ENCODE assay signal across 1 cellular context in genomic region chr1:150560011-150560438, GRCh38.
A peak's percentile ranks its signal among the peaks of the same experiment; 100 is the strongest.
TF ChIP-seq lines count a peak whose summit lies in the region.

No MANE protein-coding gene starts in this region.

TF ChIP-seq in HepG2, 621 proteins besides CTCF, POLR2A, EP300 and RAD21 (continued from another document):
- TF ChIP-seq ZNF407 (CRISPR knock-in tag; IDR thresholded peaks at IDR 0.05; ENCODE audit: not compliant biosample characterization) (no peak), HDAC2 (CRISPR knock-in tag; IDR thresholded peaks at IDR 0.05) (no peak), CCAR2 (optimal IDR thresholded peaks at IDR 0.05; ENCODE audit: low read depth, low read length) (no peak), ZNF772 (CRISPR knock-in tag; IDR thresholded peaks at IDR 0.05) (no peak), SOX6 (IDR thresholded peaks at IDR 0.05) (no peak), SOX6 (CRISPR knock-in tag; IDR thresholded peaks at IDR 0.05) (no peak), ATRX (CRISPR knock-in tag; IDR thresholded peaks at IDR 0.05; ENCODE audit: borderline replicate concordance) (no peak), MAFK (conservative IDR thresholded peaks at IDR 0.05 in 1 of 2, IDR thresholded peaks at IDR 0.05 in 1 of 2; ENCODE audit: low read length in 2 of 2) (no peak), PRDM4 (CRISPR knock-in tag; IDR thresholded peaks at IDR 0.05; ENCODE audit: borderline replicate concordance) (no peak), ZNF350 (CRISPR knock-in tag; IDR thresholded peaks at IDR 0.05; ENCODE audit: borderline replicate concordance, low read depth) (no peak), FOXK2 (IDR thresholded peaks at IDR 0.05) (no peak), NR3C1 (CRISPR knock-in tag; IDR thresholded peaks at IDR 0.05) (no peak), STAG1 (CRISPR knock-in tag; IDR thresholded peaks at IDR 0.05) (peak; percentile 75), HNRNPK (IDR thresholded peaks at IDR 0.05; ENCODE audit: low read depth, low read length, poor library complexity, severe bottlenecking) (no peak), ZC3H4 (CRISPR knock-in tag; IDR thresholded peaks at IDR 0.05; ENCODE audit: borderline replicate concordance) (no peak), TAF15 (IDR thresholded peaks at IDR 0.05; ENCODE audit: low read depth, low read length, poor library complexity, severe bottlenecking) (no peak), ZNF232 (CRISPR knock-in tag; IDR thresholded peaks at IDR 0.05; ENCODE audit: borderline replicate concordance) (no peak), ZNF747 (CRISPR knock-in tag; IDR thresholded peaks at IDR 0.05; ENCODE audit: borderline replicate concordance) (no peak), GATAD1 (CRISPR knock-in tag; IDR thresholded peaks at IDR 0.05) (0 out of 2 replicates have a peak, but pooled peaks have one; percentile 9), NRL (CRISPR knock-in tag; IDR thresholded peaks at IDR 0.05; ENCODE audit: borderline replicate concordance) (no peak), ZBTB7B (CRISPR knock-in tag; IDR thresholded peaks at IDR 0.05) (peak; percentile 38; the same call in 1 of the 2 replicates)
